Comparison of ENCODE assay signal across 10 cellular contexts in genomic region chr7:151447901-151448260, GRCh38. TPM values are rescaled to one million over a fixed set of nuclear protein-coding genes. Genes with fewer than 3 reads are reported as not detected.
DNase-seq lines count a peak whose midpoint lies in the region; ATAC-seq and TF ChIP-seq lines count a peak whose summit lies in the region.
"Had no signal": no experiment of that assay in that cellular context is flagged by ENCODE, and none has a peak within 500 bp of the region (broad histone marks: within the 10 kb centered on the region; RNA-seq: fewer than 3 reads in every experiment).

No MANE protein-coding gene starts in this region.

- H3K27ac ChIP-seq in left ventricle myocardium inferior (replicated peaks) = no peak overlapping the region
- peak overlapping the region in 1 of 2 donors; percentile 67 for H3K27ac ChIP-seq in coronary artery
- no peak overlapping the region for H3K27ac ChIP-seq in muscle layer of duodenum (ENCODE audit: low read length)
- H3K27ac ChIP-seq in urinary bladder (ENCODE audit: low read depth) = no peak overlapping the region

- WGBS in urinary bladder = 67% methylated on average over 26 of the region's 26 CpGs

- H3K36me3 ChIP-seq in left ventricle myocardium inferior (no peaks in the 10 kb centered on the region), muscle layer of duodenum (ENCODE audit: control insufficient read depth in 1 of 2, insufficient read depth in 2 of 2, low read length in 2 of 2) (no peaks in the 10 kb centered on the region), urinary bladder (ENCODE audit: insufficient read depth) (no peaks in the 10 kb centered on the region)

- ATAC-seq in left ventricle myocardium superior = no peak

- no peaks in the 10 kb centered on the region for H3K9me3 ChIP-seq in left ventricle myocardium inferior (replicated peaks)
- H3K9me3 ChIP-seq in muscle layer of duodenum (ENCODE audit: control insufficient read depth in 1 of 2, low read length in 2 of 2) = no peaks in the 10 kb centered on the region

- H3K27me3 ChIP-seq in left ventricle myocardium inferior (ENCODE audit: low read depth) = no peaks in the 10 kb centered on the region
- H3K27me3 ChIP-seq in muscle layer of duodenum (ENCODE audit: low read depth, low read length) = no peaks in the 10 kb centered on the region

- DNase-seq in left ventricle myocardium inferior (no peak), left ventricle myocardium superior (no peak), coronary artery (ENCODE audit: low spot score) (no peak), Kasumi-1 (lab: John Stamatoyannopoulos, UW) (no peak), HUDEP-2 (lab: John Stamatoyannopoulos, UW; ENCODE audit: unreplicated experiment in 76 of 76) (no peak), NCI-H1436 (lab: John Stamatoyannopoulos, UW) (no peak)
- DNase-seq: DMS 273 treated with DMSO at 0.1 percent for 48 hours; NK-92 treated with Interleukin-12 subunit alpha and Interleukin-12 subunit beta, amount 100 ng/mL, for 24 hours had no signal

- peak overlapping the region; percentile 72 for H3K4me3 ChIP-seq in left ventricle myocardium inferior
- peak overlapping the region; percentile 81 for H3K4me3 ChIP-seq in coronary artery
- H3K4me3 ChIP-seq in muscle layer of duodenum (ENCODE audit: low read depth in 1 of 2, low read length in 2 of 2) = peak overlapping the region; percentile 46 to 73
- H3K4me3 ChIP-seq in urinary bladder (ENCODE audit: low read depth, low read length) = peak overlapping the region; percentile 50

- H3K4me1 ChIP-seq in left ventricle myocardium inferior (peaks cover 10% of the 10 kb centered on the region), muscle layer of duodenum (ENCODE audit: control insufficient read depth in 1 of 2, insufficient read depth in 2 of 2, low read length in 2 of 2) (peaks cover 0 to 4% of the 10 kb centered on the region in 2 donors), urinary bladder (ENCODE audit: insufficient read depth) (no peaks in the 10 kb centered on the region)

- TF ChIP-seq CTCF in left ventricle myocardium inferior (IDR thresholded peaks at IDR 0.05; ENCODE audit: borderline replicate concordance) (no peak), coronary artery (IDR thresholded peaks at IDR 0.05) (no peak)

- intact Hi-C loops in left ventricle myocardium inferior (cut with micrococcal nuclease) = loop anchor here (5.0 to 10.0 kb wide), 2 partner anchors 83 to 309 kb away; no protein-coding TSS in a partner anchor
- intact Hi-C loops in left ventricle myocardium superior (cut with micrococcal nuclease) = loop anchor here (10.0 kb wide), 1 partner anchor 83 kb away; no protein-coding TSS in a partner anchor

RNA-seq across cellular contexts. Expression of gene CRYGN, which starts 7.9 kb away (rescaled TPM):
- total RNA-seq in left ventricle myocardium inferior = 0.41 TPM
- total RNA-seq in left ventricle myocardium superior = not detected
- 0.16 TPM for total RNA-seq in urinary bladder
- 0.67 TPM for polyA plus RNA-seq in urinary bladder

RNA-seq across cellular contexts. Expression of gene WDR86, which starts 38.0 kb away (rescaled TPM):
- total RNA-seq in left ventricle myocardium inferior (0.16 TPM), left ventricle myocardium superior (0.37 TPM), urinary bladder (6.8 TPM)
- 4.2 TPM for polyA plus RNA-seq in urinary bladder
